Comparison of ENCODE assay signal across 17 cellular contexts in genomic region chr3:73080201-73080966, GRCh38. TPM values are rescaled to one million over a fixed set of nuclear protein-coding genes. Genes with fewer than 3 reads are reported as not detected.
A peak's percentile ranks its signal among the peaks of the same experiment; 100 is the strongest.
DNase-seq lines count a peak whose midpoint lies in the region; ATAC-seq, FAIRE-seq and TF ChIP-seq lines count a peak whose summit lies in the region.
"Had no signal": no experiment of that assay in that cellular context is flagged by ENCODE, and none has a peak within 500 bp of the region (broad histone marks: within the 10 kb centered on the region; RNA-seq: fewer than 3 reads in every experiment).

No MANE protein-coding gene starts in this region.

- no peak for TF ChIP-seq CTCF in GM12878 (IDR thresholded peaks at IDR 0.05 in 2 of 3, conservative IDR thresholded peaks at IDR 0.05 in 1 of 3; ENCODE audit: control insufficient read depth in 2 of 3, extremely low read depth in 1 of 3, insufficient read depth in 1 of 3, low read depth in 3 of 3, low read length in 3 of 3)
- no peak for TF ChIP-seq CTCF in kidney (IDR thresholded peaks at IDR 0.05; ENCODE audit: borderline replicate concordance, extremely low read depth, insufficient read depth)

- ATAC-seq in GM18502 (IDR thresholded peaks at IDR 0.05; ENCODE audit: poor library complexity, unreplicated experiment) (peak; percentile 79), HG02870 (IDR thresholded peaks at IDR 0.05; ENCODE audit: unreplicated experiment) (peak; percentile 74), GM12878 (peak; percentile 87)
- ATAC-seq: left colon had no signal

- 61% methylated on average over 17 of the region's 17 CpGs for WGBS in GM12878 (ENCODE audit: insufficient coverage, insufficient replicate concordance, low lambda C conversion rate, missing lambda C conversion rate)

- H3K27me3 ChIP-seq in GM12878 (replicated peaks in 1 of 2; ENCODE audit: control insufficient read depth in 2 of 2, insufficient read depth in 2 of 2, low read length in 1 of 2) = no peaks in the 10 kb centered on the region
- H3K27me3 ChIP-seq: BLaER1 treated with 17β-estradiol and CSF1 and Interleukin-3, amounts not matched to agents 10 nM and 100 nM; SJSA1 had no signal

- H3K4me3 ChIP-seq in GM12878 (no peak overlapping the region), kidney (ENCODE audit: low read length in 2 of 2) (no peak overlapping the region)
- H3K4me3 ChIP-seq: BLaER1 treated with 17β-estradiol and CSF1 and Interleukin-3, amounts not matched to agents 10 nM and 100 nM; SJSA1 had no signal

- H3K4me2 ChIP-seq in GM12878 (ENCODE audit: control insufficient read depth, insufficient read depth) = no peak overlapping the region; the same call in 1 of the 2 replicates
- H3K4me2 ChIP-seq: BLaER1 treated with 17β-estradiol and CSF1 and Interleukin-3, amounts not matched to agents 10 nM and 100 nM had no signal

- H3K9ac ChIP-seq in GM12878 (ENCODE audit: control insufficient read depth, insufficient read depth, low read length) = no peak overlapping the region
- H3K9ac ChIP-seq in kidney (ENCODE audit: low read length in 2 of 2) = no peak overlapping the region
- H3K9ac ChIP-seq: BLaER1 treated with 17β-estradiol and CSF1 and Interleukin-3, amounts not matched to agents 10 nM and 100 nM had no signal

- H2AFZ ChIP-seq in GM12878 (ENCODE audit: control insufficient read depth, low read depth, low read length) = no peak overlapping the region

- FAIRE-seq in GM12878 (lab: Jason Lieb, UNC) (no peak), kidney (lab: Jason Lieb, UNC) (no peak)

- POLR2A ChIA-PET in GM12878 (lab: Charles Lee) = interaction anchor here (0.5 kb wide), 1 partner anchor 53 kb away, joined by 7 read pairs; no protein-coding TSS in a partner anchor

- intact Hi-C loops in GM12878 (cut with micrococcal nuclease; ENCODE audit: unreplicated experiment) (no loop called here), kidney (cut with DNase I) (no loop called here)

- H3K27ac ChIP-seq in GM12878 (ENCODE audit: control insufficient read depth, insufficient read depth) = no peak overlapping the region
- no peak overlapping the region for H3K27ac ChIP-seq in kidney (ENCODE audit: low read depth in 2 of 2, low read length in 2 of 2)
- H3K27ac ChIP-seq: BLaER1 treated with 17β-estradiol and CSF1 and Interleukin-3, amounts not matched to agents 10 nM and 100 nM; SJSA1 had no signal

- SMC1A ChIA-PET in GM12878 (lab: Charles Lee; ENCODE audit: uncharacterized antibody, unreplicated experiment) = interaction anchor here (1.3 to 1.6 kb wide), 3 partner anchors 24 to 119 kb away, joined by 3 to 5 read pairs (median 3); no protein-coding TSS in a partner anchor

- CTCF ChIA-PET in GM12878 (lab: Yijun Ruan, JAX) = interaction anchor here (0.7 to 1.6 kb wide), 4 partner anchors 14 to 127 kb away, joined by 3 to 4 read pairs (median 3); no protein-coding TSS in a partner anchor

- no peaks in the 10 kb centered on the region for H4K20me1 ChIP-seq in GM12878 (ENCODE audit: control insufficient read depth, insufficient read depth)
- H4K20me1 ChIP-seq: BLaER1 treated with 17β-estradiol and CSF1 and Interleukin-3, amounts not matched to agents 10 nM and 100 nM had no signal

- H3K9me3 ChIP-seq in GM12878 (replicated peaks; ENCODE audit: control insufficient read depth, insufficient read depth, low read length) = no peaks in the 10 kb centered on the region
- no peaks in the 10 kb centered on the region for H3K9me3 ChIP-seq in kidney (ENCODE audit: control insufficient read depth in 1 of 2, low read length in 2 of 2)
- H3K9me3 ChIP-seq: BLaER1 treated with 17β-estradiol and CSF1 and Interleukin-3, amounts not matched to agents 10 nM and 100 nM; SJSA1 had no signal

- in situ Hi-C loops in GM12878 (cut with MboI) = loop anchor here (5.0 to 10.0 kb wide), 4 partner anchors 143 to 1346 kb away; no protein-coding TSS in a partner anchor

- H3K4me1 ChIP-seq in GM12878 (ENCODE audit: control insufficient read depth, insufficient read depth, low read length) (0 out of 2 replicates have a peak, but pooled peaks cover 3% of the 10 kb centered on the region), kidney (ENCODE audit: control insufficient read depth in 1 of 2, insufficient read depth in 1 of 2, low read depth in 1 of 2, low read length in 2 of 2) (no peaks in the 10 kb centered on the region)
- H3K4me1 ChIP-seq: BLaER1 treated with 17β-estradiol and CSF1 and Interleukin-3, amounts not matched to agents 10 nM and 100 nM; SJSA1 had no signal

- no TSS peak for BruUV-seq in GM12878 (replicated peaks; lab: Mats Ljungman, UMichigan)

- H3K36me3 ChIP-seq in GM12878 (ENCODE audit: control insufficient read depth in 2 of 2, insufficient read depth in 2 of 2, low read length in 1 of 2) = no peaks in the 10 kb centered on the region
- no peaks in the 10 kb centered on the region for H3K36me3 ChIP-seq in kidney (ENCODE audit: control insufficient read depth in 1 of 2, insufficient read depth in 2 of 2, low read length in 2 of 2)
- H3K36me3 ChIP-seq: BLaER1 treated with 17β-estradiol and CSF1 and Interleukin-3, amounts not matched to agents 10 nM and 100 nM; SJSA1 had no signal

- no peak for TF ChIP-seq EP300 in GM12878 (IDR thresholded peaks at IDR 0.05; ENCODE audit: borderline replicate concordance in 1 of 2, control insufficient read depth in 1 of 2, low read depth in 2 of 2, low read length in 2 of 2)

- RAD21 ChIA-PET in GM12878 (lab: Charles Lee; ENCODE audit: unreplicated experiment) = interaction anchor here (1.1 kb wide), 1 partner anchor 137 kb away, joined by 3 read pairs; no protein-coding TSS in a partner anchor

- TF ChIP-seq POLR2A in GM12878 (IDR thresholded peaks at IDR 0.05; ENCODE audit: low read depth, low read length) = no peak

- no peaks in the 10 kb centered on the region for H3K79me2 ChIP-seq in GM12878 (ENCODE audit: control insufficient read depth, insufficient read depth, low read length)

- DNase-seq in NCI-H82 (lab: John Stamatoyannopoulos, UW) (peak; percentile 73), NCI-H82 treated with DMSO at 0.1 percent for 48 hours (lab: John Stamatoyannopoulos, UW; ENCODE audit: unreplicated experiment) (no peak), GM12878 (ENCODE audit: low read depth, low spot score) (no peak), globus pallidus (ENCODE audit: low spot score) (no peak), LoVo (ENCODE audit: low spot score) (no peak), kidney (no peak)
- DNase-seq: 8988T; DND-41; effector CD4-positive, alpha-beta T cell; left colon; NCI-H1092; NCI-H345; substantia nigra had no signal

- no peak for TF ChIP-seq RAD21 in GM12878 (IDR thresholded peaks at IDR 0.05; ENCODE audit: insufficient read depth, low read depth, low read length)

TF ChIP-seq in GM12878, 131 proteins besides CTCF, POLR2A, EP300 and RAD21 (continues in another document):
- peak in 1 of 2 experiments; percentile 11; a peak in 1 of 3 replicates for TF ChIP-seq EGR1 (IDR thresholded peaks at IDR 0.05; ENCODE audit: borderline replicate concordance in 1 of 2, low read depth in 2 of 2, low read length in 2 of 2)
- no peak for TF ChIP-seq TCF7 (IDR thresholded peaks at IDR 0.05; ENCODE audit: borderline replicate concordance)
- TF ChIP-seq KLF5 (IDR thresholded peaks at IDR 0.05; ENCODE audit: partially characterized antibody) = no peak
- TF ChIP-seq CEBPB (IDR thresholded peaks at IDR 0.05; ENCODE audit: borderline replicate concordance in 1 of 2, low read depth in 2 of 2, low read length in 2 of 2) = no peak
- 0 out of 2 replicates have a peak, but pooled peaks have one; percentile 28 for TF ChIP-seq CREM (IDR thresholded peaks at IDR 0.05; ENCODE audit: low read depth)
- no peak for TF ChIP-seq FOS (IDR thresholded peaks at IDR 0.05; ENCODE audit: borderline replicate concordance, extremely low read depth, insufficient read length)
- TF ChIP-seq CBFB (IDR thresholded peaks at IDR 0.05; ENCODE audit: low read depth) = no peak
- no peak for TF ChIP-seq ZNF217 (IDR thresholded peaks at IDR 0.05)
- TF ChIP-seq RUNX3 (IDR thresholded peaks at IDR 0.05; ENCODE audit: low read length) = peak; percentile 55
- TF ChIP-seq, protein P1, sequence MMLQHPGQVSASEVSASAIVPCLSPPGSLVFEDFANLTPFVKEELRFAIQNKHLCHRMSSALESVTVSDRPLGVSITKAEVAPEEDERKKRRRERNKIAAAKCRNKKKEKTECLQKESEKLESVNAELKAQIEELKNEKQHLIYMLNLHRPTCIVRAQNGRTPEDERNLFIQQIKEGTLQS (IDR thresholded peaks at IDR 0.05; ENCODE audit: borderline replicate concordance, extremely low read depth, low read depth, low read length) = no peak
- TF ChIP-seq MEF2B (IDR thresholded peaks at IDR 0.05; ENCODE audit: partially characterized antibody, poor library complexity, severe bottlenecking) = no peak
- TF ChIP-seq POU2F2 (IDR thresholded peaks at IDR 0.05; ENCODE audit: borderline replicate concordance, low read depth, low read length) = no peak
- TF ChIP-seq YY1 (IDR thresholded peaks at IDR 0.05; ENCODE audit: low read depth, low read length) = 0 out of 2 replicates have a peak, but pooled peaks have one; percentile 34

RNA-seq across cellular contexts. Expression of gene EBLN2, which starts 18.9 kb away (rescaled TPM):
- 65.7 and 67.6 TPM in 2 replicates for total RNA-seq in GM12878 (2013; cell fraction: nucleolus; rRNA removed)
- total RNA-seq in GM12878 (2014; rRNA removed) = 4.7 and 6.8 TPM in 2 replicates
- total RNA-seq in GM12878 (2014; rRNA removed; fragmentation: Illumina TruSeq; extraction: Trizol) = 6.8 TPM in 2 replicates
- total RNA-seq in GM12878 (2021) = 3.8 and 4.0 TPM in 2 replicates
- polyA plus RNA-seq in GM12878 (2011; ENCODE audit: low read depth) = 1.9 TPM
- 4.5 and 5.6 TPM in 2 replicates for polyA plus RNA-seq in GM12878 (2011; rRNA removed)
- 1.4 and 1.6 TPM in 2 replicates for polyA plus RNA-seq in GM12878 (2011; cell fraction: cytosol; rRNA removed)
- 8.4 and 9.9 TPM in 2 replicates for polyA plus RNA-seq in GM12878 (2011; cell fraction: nucleus; rRNA removed)
- polyA plus RNA-seq in GM12878 (2012) = 1.7 and 2.0 TPM in 2 replicates
- 3.9 and 4.4 TPM in 2 replicates for polyA plus RNA-seq in GM12878 (2014; fragmentation: Illumina TruSeq; extraction: Trizol)
- polyA plus RNA-seq in GM12878 (2014; fragmentation: Nextera tagmentation; extraction: Ambion mirVana) = 1 to 10 TPM in 1 of 2 experiments, under 1 TPM in 1; 0.84 to 2.2 TPM
- 2.8 and 3.3 TPM in 2 replicates for polyA plus RNA-seq in GM12878 (2014; rRNA removed)
- 1 to 10 TPM; 1.2 to 2.7 TPM for polyA plus RNA-seq in GM12878 (2016; fragmentation: Nextera tagmentation; extraction: Ambion mirVana)
- polyA minus RNA-seq in GM12878 (2011; rRNA and poly(A)+ RNA removed) = 15.1 and 20.2 TPM in 2 replicates
- polyA minus RNA-seq in GM12878 (2011; cell fraction: cytosol; rRNA and poly(A)+ RNA removed) = 3.2 and 4.2 TPM in 2 replicates
- 15.1 and 22.0 TPM in 2 replicates for polyA minus RNA-seq in GM12878 (2011; cell fraction: nucleus; rRNA and poly(A)+ RNA removed)
- 4.5 TPM for total RNA-seq in kidney
- polyA plus RNA-seq in kidney (ENCODE audit: insufficient read depth, low read depth, low replicate concordance) = 0.24 TPM
